In the genomic region with DNA sequence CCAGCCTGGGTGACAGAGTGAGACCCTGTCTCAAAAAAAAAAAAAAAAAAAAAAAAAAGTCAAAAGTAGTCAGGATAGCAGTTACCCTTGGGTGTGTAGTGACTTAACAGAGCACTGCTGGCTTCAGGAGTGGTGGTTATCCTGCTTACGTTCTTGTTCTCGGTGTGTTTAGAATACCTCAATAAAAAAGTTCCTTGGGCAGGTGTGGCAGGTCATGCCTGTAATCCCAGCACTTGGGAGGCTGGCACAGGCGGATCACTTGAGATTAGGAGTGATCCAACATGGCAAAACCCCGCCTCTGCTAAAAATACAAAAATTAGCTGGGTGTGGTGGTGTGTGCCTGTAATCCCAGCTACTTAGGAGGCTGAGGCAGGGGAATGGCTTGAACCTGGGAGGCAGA, we compare ENCODE assay signal across 1 cellular context. TPM values are rescaled to one million over a fixed set of nuclear protein-coding genes. Genes with fewer than 3 reads are reported as not detected.
"Had no signal": no experiment of that assay in that cellular context is flagged by ENCODE, and none has a peak within 500 bp of the region (broad histone marks: within the 10 kb centered on the region; RNA-seq: fewer than 3 reads in every experiment).

No MANE protein-coding gene starts in this region.

RNA-seq across cellular contexts. Expression of gene IL34, which starts 24.6 kb away (rescaled TPM):
- polyA plus RNA-seq: IgD-negative memory B cell had no signal
